ENCODE assay signal across 22 cellular contexts in genomic region chr11:90252053-90252452, GRCh38. TPM values are rescaled to one million over a fixed set of nuclear protein-coding genes. Genes with fewer than 3 reads are reported as not detected.
DNase-seq lines count a peak whose midpoint lies in the region; ATAC-seq and TF ChIP-seq lines count a peak whose summit lies in the region.
"Had no signal": no experiment of that assay in that cellular context is flagged by ENCODE, and none has a peak within 500 bp of the region (broad histone marks: within the 10 kb centered on the region; RNA-seq: fewer than 3 reads in every experiment).

No MANE protein-coding gene starts in this region.

- DNase-seq in stimulated activated naive CD8-positive, alpha-beta T cell treated with anti-CD3 and anti-CD28 coated beads, Interleukin-15, Interleukin-2, amounts not matched to agents 100 U/mL and 50 U/mL, for 24 hours, result no peak
- DNase-seq in MV-4-11 (lab: John Stamatoyannopoulos, UW), result peak; percentile 50
- DNase-seq in RPMI8226, result peak; percentile 3
- DNase-seq in osteoblast (ENCODE audit: insufficient read length, low spot score, missing footprints), result no peak
- DNase-seq in head of caudate nucleus, result no peak
- no peak for DNase-seq in GM19238 (ENCODE audit: insufficient read length, low spot score)
- DNase-seq in OCI-M1 (lab: John Stamatoyannopoulos, UW), result no peak
- DNase-seq: activated B cell treated with CpG ODN at 0.5 μM for 24 hours; activated CD4-positive, alpha-beta T cell treated with anti-CD3 and anti-CD28 coated beads, Interleukin-2, amount 50 U/mL, for 4 hours; C1 segment of cervical spinal cord; caudate nucleus; COR-L47; cortex of kidney; endodermal cell; foreskin melanocyte; PC-3; stimulated activated CD4-positive, alpha-beta T cell treated with anti-CD3 and anti-CD28 coated beads, Interleukin-2, amount 100 ng/mL, for 48 hours had no signal

- intact Hi-C loops in head of caudate nucleus (cut with DNase I), result no loop called here

- no peak overlapping the region for H3K4me2 ChIP-seq in osteoblast (ENCODE audit: insufficient read depth, low read length)
- H3K4me2 ChIP-seq: hepatocyte had no signal

- H2AFZ ChIP-seq in osteoblast (ENCODE audit: low read length), result no peak overlapping the region
- H2AFZ ChIP-seq: hepatocyte, parathyroid adenoma had no signal

- H4K20me1 ChIP-seq in osteoblast (ENCODE audit: insufficient read depth, low read length), result no peaks in the 10 kb centered on the region

- no peaks in the 10 kb centered on the region for H3K4me1 ChIP-seq in osteoblast (ENCODE audit: insufficient read depth, low read length)
- H3K4me1 ChIP-seq: esophagus muscularis mucosa, parathyroid adenoma had no signal

- H3K4me3 Mint-ChIP-seq in stimulated activated naive CD8-positive, alpha-beta T cell treated with anti-CD3 and anti-CD28 coated beads, Interleukin-15, Interleukin-2, amounts not matched to agents 100 ng/mL and 50 ng/mL, for 24 hours, result peak overlapping the region; percentile 1
- H3K4me3 Mint-ChIP-seq: activated B cell treated with CpG ODN at 0.5 μM for 24 hours, endodermal cell had no signal

- H3K36me3 ChIP-seq in osteoblast (ENCODE audit: insufficient read depth, low read length), result no peaks in the 10 kb centered on the region
- H3K36me3 ChIP-seq: esophagus muscularis mucosa had no signal

- no peak for TF ChIP-seq CTCF in osteoblast (IDR thresholded peaks at IDR 0.05; ENCODE audit: extremely low read depth, low read depth, low read length)

- no peak for ATAC-seq in stimulated activated naive CD8-positive, alpha-beta T cell treated with anti-CD3 and anti-CD28 coated beads, Interleukin-15, Interleukin-2, amounts not matched to agents 100 U/mL and 50 U/mL, for 24 hours
- ATAC-seq: PC-3 had no signal

- H3K4me3 ChIP-seq in osteoblast (ENCODE audit: insufficient read depth, low read length), result no peak overlapping the region
- H3K4me3 ChIP-seq: esophagus muscularis mucosa, hepatocyte had no signal

- H3K27ac Mint-ChIP-seq in stimulated activated naive CD8-positive, alpha-beta T cell treated with anti-CD3 and anti-CD28 coated beads, Interleukin-15, Interleukin-2, amounts not matched to agents 100 ng/mL and 50 ng/mL, for 24 hours, result no peak overlapping the region
- H3K27ac Mint-ChIP-seq: activated B cell treated with CpG ODN at 0.5 μM for 24 hours, endodermal cell had no signal

- no peak overlapping the region for H3K27ac ChIP-seq in osteoblast (ENCODE audit: low read depth, low read length)
- H3K27ac ChIP-seq: esophagus muscularis mucosa, hepatocyte, parathyroid adenoma had no signal

- H3K27me3 Mint-ChIP-seq in stimulated activated naive CD8-positive, alpha-beta T cell treated with anti-CD3 and anti-CD28 coated beads, Interleukin-15, Interleukin-2, amounts not matched to agents 100 ng/mL and 50 ng/mL, for 24 hours, result peaks cover 8% of the 10 kb centered on the region

- no peaks in the 10 kb centered on the region for H3K79me2 ChIP-seq in osteoblast (ENCODE audit: insufficient read depth, low read length)
- H3K79me2 ChIP-seq: hepatocyte, parathyroid adenoma had no signal

- H3K9me3 ChIP-seq in osteoblast (ENCODE audit: low read depth, low read length), result no peaks in the 10 kb centered on the region
- H3K9me3 ChIP-seq: esophagus muscularis mucosa had no signal

- H3K27me3 ChIP-seq in osteoblast (ENCODE audit: insufficient read depth, low read length), result no peaks in the 10 kb centered on the region
- H3K27me3 ChIP-seq: esophagus muscularis mucosa, hepatocyte had no signal

- H3K4me1 Mint-ChIP-seq in stimulated activated naive CD8-positive, alpha-beta T cell treated with anti-CD3 and anti-CD28 coated beads, Interleukin-15, Interleukin-2, amounts not matched to agents 100 ng/mL and 50 ng/mL, for 24 hours (ENCODE audit: low read depth), result peaks cover 12% of the 10 kb centered on the region
- H3K4me1 Mint-ChIP-seq: endodermal cell had no signal

- no peaks in the 10 kb centered on the region for H3K36me3 Mint-ChIP-seq in stimulated activated naive CD8-positive, alpha-beta T cell treated with anti-CD3 and anti-CD28 coated beads, Interleukin-15, Interleukin-2, amounts not matched to agents 100 ng/mL and 50 ng/mL, for 24 hours (ENCODE audit: low read depth)
- H3K36me3 Mint-ChIP-seq: memory B cell had no signal

- no peaks in the 10 kb centered on the region for H3K9me3 Mint-ChIP-seq in stimulated activated naive CD8-positive, alpha-beta T cell treated with anti-CD3 and anti-CD28 coated beads, Interleukin-15, Interleukin-2, amounts not matched to agents 100 ng/mL and 50 ng/mL, for 24 hours
- H3K9me3 Mint-ChIP-seq: activated B cell treated with CpG ODN at 0.5 μM for 24 hours, endodermal cell had no signal

RNA-seq across cellular contexts. Expression of gene CHORDC1, which starts 29.2 kb away (rescaled TPM):
- total RNA-seq in osteoblast, result 17.4 and 23.6 TPM in 2 replicates

Comparison
In these comparisons a context has a peak if more than half of its experiments do, and no peak if none do; other contexts are left out.
1. DNase-seq: peak in MV-4-11 (single experiment) and RPMI8226 (single experiment); none in stimulated activated naive CD8-positive, alpha-beta T cell treated with anti-CD3 and anti-CD28 coated beads, Interleukin-15, Interleukin-2, amounts not matched to agents 100 U/mL and 50 U/mL, for 24 hours (single experiment), osteoblast (single experiment), head of caudate nucleus (0 of 42), GM19238 (single experiment) and OCI-M1 (single experiment).